In genomic region chr3:53694648-53695356, GRCh38 we compare ENCODE assay signal across 26 cellular contexts.
A peak's percentile ranks its signal among the peaks of the same experiment; 100 is the strongest.
DNase-seq lines count a peak whose midpoint lies in the region; ATAC-seq and TF ChIP-seq lines count a peak whose summit lies in the region.
"Had no signal": no experiment of that assay in that cellular context is flagged by ENCODE, and none has a peak within 500 bp of the region (broad histone marks: within the 10 kb centered on the region; RNA-seq: fewer than 3 reads in every experiment).

No MANE protein-coding gene starts in this region.

- H3K27ac ChIP-seq in cardiac muscle cell (peak overlapping the region; percentile 30), heart right ventricle (no peak overlapping the region), vagina (no peak overlapping the region)
- no peak overlapping the region for H3K27ac ChIP-seq in effector memory CD4-positive, alpha-beta T cell (ENCODE audit: insufficient read depth, low read length, poor library complexity, severe bottlenecking)
- H3K27ac ChIP-seq: BLaER1, HL-60, KMS-11, SJSA1 had no signal

- H3K4me1 ChIP-seq in cardiac muscle cell (ENCODE audit: low read depth) (peaks cover 23% of the 10 kb centered on the region), heart right ventricle (no peaks in the 10 kb centered on the region), vagina (no peaks in the 10 kb centered on the region)
- H3K4me1 ChIP-seq in effector memory CD4-positive, alpha-beta T cell (ENCODE audit: control insufficient read depth, insufficient read depth, low read length, poor library complexity, severe bottlenecking) = no peaks in the 10 kb centered on the region
- H3K4me1 ChIP-seq: BLaER1, SJSA1 had no signal

- intact Hi-C loops in heart right ventricle (cut with DNase I) = no loop called here
- intact Hi-C loops in vagina (cut with DNase I) = no loop called here

- H3K36me3 ChIP-seq in cardiac muscle cell (no peaks in the 10 kb centered on the region), heart right ventricle (no peaks in the 10 kb centered on the region), vagina (no peaks in the 10 kb centered on the region)
- no peaks in the 10 kb centered on the region for H3K36me3 ChIP-seq in effector memory CD4-positive, alpha-beta T cell (ENCODE audit: control insufficient read depth, insufficient read depth, low read length)
- H3K36me3 ChIP-seq: BLaER1, SJSA1 had no signal

- no peak for DNase-seq in cardiac muscle cell (ENCODE audit: low read depth in 1 of 2, low spot score in 1 of 2)
- no peak for DNase-seq in heart right ventricle
- peak; percentile 30 for DNase-seq in M059J (ENCODE audit: low read depth)
- DNase-seq in islet precursor cell = peak; percentile 48
- DNase-seq in vagina (ENCODE audit: extremely low spot score in 2 of 2) = peak; percentile 58 to 88
- DNase-seq in effector memory CD4-positive, alpha-beta T cell = no peak
- DNase-seq: CD4-positive, CD25-positive, alpha-beta regulatory T cell; COR-L47; DMS53; GDM1; NCI-H1048; NCI-H1417; NCI-H1694; NCI-H2029 treated with DMSO at 0.1 percent for 48 hours; NCI-H446 treated with DMSO at 0.1 percent for 48 hours; NCI-H526; NCI-H82; NK-92 treated with Interleukin-12 subunit alpha and Interleukin-12 subunit beta, amount 100 ng/mL, for 24 hours; PC-3 had no signal

- H3K9me3 ChIP-seq in cardiac muscle cell (ENCODE audit: low read depth) (no peaks in the 10 kb centered on the region), heart right ventricle (no peaks in the 10 kb centered on the region), vagina (no peaks in the 10 kb centered on the region)
- H3K9me3 ChIP-seq in effector memory CD4-positive, alpha-beta T cell (ENCODE audit: control insufficient read depth, low read length) = no peaks in the 10 kb centered on the region
- H3K9me3 ChIP-seq: BLaER1, SJSA1 had no signal

- no peak overlapping the region for H3K4me3 ChIP-seq in cardiac muscle cell
- H3K4me3 ChIP-seq in heart right ventricle = no peak overlapping the region
- no peak overlapping the region for H3K4me3 ChIP-seq in vagina
- no peak overlapping the region for H3K4me3 ChIP-seq in effector memory CD4-positive, alpha-beta T cell (ENCODE audit: insufficient read depth, low read depth, low read length, poor library complexity, severe bottlenecking)
- H3K4me3 ChIP-seq: BLaER1, GM12878, SJSA1 had no signal

- H3K27me3 ChIP-seq in cardiac muscle cell = no peaks in the 10 kb centered on the region
- H3K27me3 ChIP-seq in heart right ventricle = peaks cover 0 to 10% (median 3%) of the 10 kb centered on the region in 7 donors
- no peaks in the 10 kb centered on the region for H3K27me3 ChIP-seq in vagina
- H3K27me3 ChIP-seq in effector memory CD4-positive, alpha-beta T cell (replicated peaks; ENCODE audit: control insufficient read depth, insufficient read depth, low read length, poor library complexity, severe bottlenecking) = no peaks in the 10 kb centered on the region
- H3K27me3 ChIP-seq: BLaER1, SJSA1 had no signal

- TF ChIP-seq CTCF in cardiac muscle cell (IDR thresholded peaks at IDR 0.05; ENCODE audit: low read depth, low read length) (no peak), heart right ventricle (IDR thresholded peaks at IDR 0.05) (no peak), vagina (IDR thresholded peaks at IDR 0.05) (no peak)

- no peak for TF ChIP-seq POLR2A in vagina (IDR thresholded peaks at IDR 0.05)

- 83% methylated on average over 15 of the region's 15 CpGs for WGBS in heart right ventricle, 2 donors

- no peak for ATAC-seq in heart right ventricle
- ATAC-seq in GM21723 (IDR thresholded peaks at IDR 0.05; ENCODE audit: unreplicated experiment) = no peak
- ATAC-seq: GM12878, PC-3, Right ventricle myocardium inferior had no signal

Comparison
In these comparisons a context has a peak if more than half of its experiments do, and no peak if none do; other contexts are left out.
1. DNase-seq: peak in M059J (single experiment), islet precursor cell (single experiment) and vagina (2 of 2); none in cardiac muscle cell (0 of 2), heart right ventricle (0 of 2) and effector memory CD4-positive, alpha-beta T cell (0 of 3).